8 cellular contexts compared by ENCODE assay signal in the genomic region with DNA sequence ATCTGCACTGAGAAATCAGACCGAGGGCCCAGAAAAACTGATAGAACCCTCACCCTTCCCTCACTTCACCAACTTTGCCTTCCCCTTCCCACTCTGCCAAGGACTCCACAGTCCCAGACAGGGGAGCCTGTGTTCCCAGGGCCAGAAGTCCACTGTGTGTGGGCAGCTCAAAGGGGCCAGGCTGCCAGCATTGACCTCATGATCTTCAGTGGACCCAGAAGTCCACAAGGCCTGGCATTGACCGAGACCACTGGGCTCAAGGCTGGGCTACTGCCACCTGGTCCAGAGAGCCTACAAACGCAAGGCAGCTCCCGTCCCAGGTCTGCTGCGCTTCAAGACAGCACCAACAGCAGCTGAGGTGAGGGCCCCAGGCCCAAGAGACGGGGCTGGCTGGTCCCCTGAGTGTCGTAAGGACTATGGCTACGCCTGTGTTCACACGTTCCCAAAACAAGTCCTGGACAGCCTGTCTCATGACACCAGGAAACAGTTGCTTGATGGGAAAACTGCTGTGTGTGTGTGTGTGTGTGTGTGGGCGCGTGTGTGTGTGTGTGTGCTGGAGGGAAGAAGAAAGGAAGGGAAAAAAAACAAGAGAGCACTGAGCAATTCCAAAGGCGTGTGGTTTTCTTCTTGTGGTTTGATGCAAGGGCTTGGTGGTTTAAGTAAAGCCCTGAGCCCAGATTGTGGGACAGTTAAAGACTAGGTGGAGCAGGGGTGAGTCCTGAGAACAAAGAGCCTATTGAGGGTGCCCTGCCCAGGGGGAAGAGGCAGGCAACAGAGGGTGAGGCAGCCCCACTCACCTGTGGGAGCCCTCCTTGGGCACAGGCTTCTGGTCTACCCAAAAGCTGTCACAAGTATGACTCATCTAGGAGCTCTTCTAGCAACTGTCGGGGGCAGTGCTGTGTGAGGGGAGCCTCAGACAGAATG. TPM values are rescaled to one million over a fixed set of nuclear protein-coding genes. Genes with fewer than 3 reads are reported as not detected.
A peak's percentile ranks its signal among the peaks of the same experiment; 100 is the strongest.
DNase-seq lines count a peak whose midpoint lies in the region; FAIRE-seq and TF ChIP-seq lines count a peak whose summit lies in the region.

No MANE protein-coding gene starts in this region.

- no peak overlapping the region for H2AK5ac ChIP-seq in H1 (ENCODE audit: low read depth, low read length)

- no peaks in the 10 kb centered on the region for H3K23me2 ChIP-seq in H1 (ENCODE audit: low read depth, low read length)

- POLR2A ChIA-PET in activated CD4-positive, alpha-beta T cell treated with anti-CD3 and anti-CD28 coated beads, Interleukin-2, amount 10 ng/mL, durations not matched to agents 7 days and 5 days (lab: Charles Lee): no interaction called here
- POLR2A ChIA-PET in H1 (lab: Charles Lee; ENCODE audit: partially characterized antibody): no interaction called here

- TF ChIP-seq POLR2A in H1 (IDR thresholded peaks at IDR 0.05; ENCODE audit: control extremely low read depth in 1 of 2, low read depth in 2 of 2, low read length in 2 of 2) (no peak), erythroblast (IDR thresholded peaks at IDR 0.05; ENCODE audit: low read length) (no peak)

- peaks cover 14% of the 10 kb centered on the region for H3K4me1 Mint-ChIP-seq in activated CD4-positive, alpha-beta T cell treated with anti-CD3 and anti-CD28 coated beads, Interleukin-2, amount 10 ng/mL, durations not matched to agents 7 days and 5 days

- no peak overlapping the region for H3K18ac ChIP-seq in H1 (ENCODE audit: extremely low read depth, low read length)

- H3K4me3 ChIP-seq in H1 (ENCODE audit: extremely low read depth in 1 of 4, insufficient read depth in 2 of 4, low read depth in 3 of 4, low read length in 4 of 4): no peak overlapping the region

- H4K91ac ChIP-seq in H1 (replicated peaks; ENCODE audit: insufficient read length, low read length): no peak overlapping the region

- H3K9ac ChIP-seq in H1 (replicated peaks in 1 of 4; ENCODE audit: extremely low read depth in 1 of 4, low read depth in 3 of 4, low read length in 3 of 4): no peak overlapping the region

- H3K23ac ChIP-seq in H1 (ENCODE audit: insufficient read length): no peak overlapping the region

- no peak overlapping the region for H3K27ac ChIP-seq in H1 (ENCODE audit: low read depth, low read length)

- no peak for TF ChIP-seq EP300 in H1 (IDR thresholded peaks at IDR 0.05; ENCODE audit: borderline replicate concordance in 1 of 2, low read depth in 2 of 2, low read length in 2 of 2)

- no peak for TF ChIP-seq RAD21 in H1 (IDR thresholded peaks at IDR 0.05 in 1 of 2, conservative IDR thresholded peaks at IDR 0.05 in 1 of 2; ENCODE audit: low read depth in 2 of 2, low read length in 2 of 2)

- H2BK5ac ChIP-seq in H1 (ENCODE audit: low read depth, low read length): no peak overlapping the region

- H3K14ac ChIP-seq in H1 (ENCODE audit: insufficient read length): no peak overlapping the region

- H3K4ac ChIP-seq in H1 (replicated peaks; ENCODE audit: insufficient read length, low read depth, low read length): no peak overlapping the region

- no peak overlapping the region for H3K56ac ChIP-seq in H1 (replicated peaks; ENCODE audit: insufficient read length, low read depth, low read length)

- H4K20me1 ChIP-seq in H1 (replicated peaks in 1 of 2; ENCODE audit: control insufficient read depth in 1 of 2, insufficient read depth in 2 of 2, low read length in 2 of 2): no peaks in the 10 kb centered on the region

- H4K8ac ChIP-seq in H1 (ENCODE audit: extremely low read depth, insufficient read depth, low read length): no peak overlapping the region; the same call in 1 of the 2 replicates

- no peaks in the 10 kb centered on the region for H3K27me3 ChIP-seq in H1 (replicated peaks in 1 of 4; ENCODE audit: control insufficient read depth in 3 of 4, extremely low read depth in 1 of 4, insufficient read depth in 3 of 4, low read length in 3 of 4)

- H3K27me3 Mint-ChIP-seq in activated CD4-positive, alpha-beta T cell treated with anti-CD3 and anti-CD28 coated beads, Interleukin-2, amount 10 ng/mL, durations not matched to agents 7 days and 5 days: peaks cover 45% of the 10 kb centered on the region

- no peaks in the 10 kb centered on the region; a peak in 1 of 7 replicates for H3K4me1 ChIP-seq in H1 (replicated peaks in 1 of 4; ENCODE audit: control insufficient read depth in 3 of 4, insufficient read depth in 4 of 4, low read length in 3 of 4)

- no peak overlapping the region for H3K4me3 Mint-ChIP-seq in activated CD4-positive, alpha-beta T cell treated with anti-CD3 and anti-CD28 coated beads, Interleukin-2, amount 10 ng/mL, durations not matched to agents 7 days and 5 days

- no peak overlapping the region for H2BK12ac ChIP-seq in H1 (ENCODE audit: low read depth, low read length)

- H3K79me2 ChIP-seq in H1 (ENCODE audit: control insufficient read depth in 1 of 2, insufficient read depth in 2 of 2, low read length in 2 of 2): no peaks in the 10 kb centered on the region

- H3K4me2 ChIP-seq in H1 (ENCODE audit: insufficient read depth in 1 of 2, low read depth in 2 of 2, low read length in 2 of 2): no peak overlapping the region

- no peak overlapping the region for H2BK120ac ChIP-seq in H1 (replicated peaks; ENCODE audit: low read depth, low read length)

- no peak overlapping the region for H4K5ac ChIP-seq in H1 (ENCODE audit: insufficient read length, low read depth, low read length)

- no peaks in the 10 kb centered on the region for H3K9me3 ChIP-seq in H1 (ENCODE audit: insufficient read depth in 2 of 2, low read depth in 1 of 2, low read length in 1 of 2)

- FAIRE-seq in H1 (lab: Jason Lieb, UNC): no peak

- WGBS in H1 (ENCODE audit: extremely low coverage in 1 of 2, insufficient coverage in 1 of 2, insufficient read length in 1 of 2, insufficient replicate concordance in 2 of 2, low coverage in 1 of 2, low lambda C conversion rate in 2 of 2, missing lambda C conversion rate in 1 of 2), 2 experiments: 87% methylated on average over 10 of the region's 13 CpGs; no CpG with 5 or more reads in 1 of the 2 experiments

- peak; percentile 61 for DNase-seq in HK-2 (ENCODE audit: unreplicated experiment)
- DNase-seq in activated CD4-positive, alpha-beta T cell treated with anti-CD3 and anti-CD28 coated beads, Interleukin-2, amount 10 ng/mL, durations not matched to agents 7 days and 5 days: peak; percentile 57
- DNase-seq in H1 (ENCODE audit: low read depth in 1 of 2, low spot score in 2 of 2): no peak
- peak; percentile 7 to 22 for DNase-seq in stimulated activated CD4-positive, alpha-beta T cell treated with anti-CD3 and anti-CD28 coated beads, Interleukin-15, amount 100 ng/mL, for 48 hours (ENCODE audit: low read depth in 2 of 2)
- no peak for DNase-seq in NCI-H146 (lab: John Stamatoyannopoulos, UW)
- DNase-seq in cerebellar nuclear complex (lab: John Stamatoyannopoulos, UW): no peak
- no peak for DNase-seq in erythroblast (lab: John Stamatoyannopoulos, UW)
- DNase-seq in NCI-H345 treated with DMSO at 0.1 percent for 48 hours (lab: John Stamatoyannopoulos, UW; ENCODE audit: unreplicated experiment): no peak

- CTCF ChIA-PET in activated CD4-positive, alpha-beta T cell treated with anti-CD3 and anti-CD28 coated beads, Interleukin-2, amount 10 ng/mL, durations not matched to agents 7 days and 5 days (lab: Charles Lee): interaction anchor here (1.0 to 1.8 kb wide), 3 partner anchors 9 to 418 kb away, joined by 3 to 5 read pairs (median 4); no protein-coding TSS in a partner anchor
- CTCF ChIA-PET in H1 (lab: Charles Lee; ENCODE audit: partially characterized antibody): interaction anchor here (0.6 to 6.4 kb wide), 13 partner anchors 9 to 432 kb away, joined by 3 to 57 read pairs (median 4); no protein-coding TSS in a partner anchor

- H3K36me3 Mint-ChIP-seq in activated CD4-positive, alpha-beta T cell treated with anti-CD3 and anti-CD28 coated beads, Interleukin-2, amount 10 ng/mL, durations not matched to agents 7 days and 5 days (ENCODE audit: low read depth): no peaks in the 10 kb centered on the region

- H2BK20ac ChIP-seq in H1 (ENCODE audit: low read length): no peak overlapping the region

- no peak overlapping the region for H2BK15ac ChIP-seq in H1 (ENCODE audit: low read length)

- TF ChIP-seq CTCF in H1 (IDR thresholded peaks at IDR 0.05; ENCODE audit: control extremely low read depth in 1 of 3, insufficient read depth in 1 of 3, low read depth in 1 of 3, low read length in 3 of 3): no peak

- no peak overlapping the region for H3K27ac Mint-ChIP-seq in activated CD4-positive, alpha-beta T cell treated with anti-CD3 and anti-CD28 coated beads, Interleukin-2, amount 10 ng/mL, durations not matched to agents 7 days and 5 days

- no peak overlapping the region; the same call in 1 of the 2 replicates for H2AFZ ChIP-seq in H1 (ENCODE audit: low read length)

- no peaks in the 10 kb centered on the region for H3K36me3 ChIP-seq in H1 (ENCODE audit: control insufficient read depth in 2 of 4, insufficient read depth in 4 of 4, low read length in 3 of 4)

- H3K9me3 Mint-ChIP-seq in activated CD4-positive, alpha-beta T cell treated with anti-CD3 and anti-CD28 coated beads, Interleukin-2, amount 10 ng/mL, durations not matched to agents 7 days and 5 days: no peaks in the 10 kb centered on the region

- H3K79me1 ChIP-seq in H1 (ENCODE audit: low read depth, low read length): no peaks in the 10 kb centered on the region

TF ChIP-seq in H1, 55 proteins besides CTCF, POLR2A, EP300 and RAD21 (continues in another document):
- TF ChIP-seq TAF7 (optimal IDR thresholded peaks at IDR 0.05; ENCODE audit: borderline replicate concordance, low read depth, low read length) (no peak), GABPA (IDR thresholded peaks at IDR 0.05; ENCODE audit: borderline replicate concordance, insufficient read depth, low read length) (no peak), FOSL1 (IDR thresholded peaks at IDR 0.05; ENCODE audit: insufficient read depth, low read depth, low read length) (no peak), JUND (IDR thresholded peaks at IDR 0.05; ENCODE audit: low read length) (peak; percentile 48; the same call in 1 of the 2 replicates)
- TF ChIP-seq, protein P1, sequence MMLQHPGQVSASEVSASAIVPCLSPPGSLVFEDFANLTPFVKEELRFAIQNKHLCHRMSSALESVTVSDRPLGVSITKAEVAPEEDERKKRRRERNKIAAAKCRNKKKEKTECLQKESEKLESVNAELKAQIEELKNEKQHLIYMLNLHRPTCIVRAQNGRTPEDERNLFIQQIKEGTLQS (IDR thresholded peaks at IDR 0.05; ENCODE audit: insufficient read depth, low read depth, low read length): no peak

RNA-seq across cellular contexts. Expression of a gene that starts 46.6 kb away (rescaled TPM):
- total RNA-seq in activated CD4-positive, alpha-beta T cell treated with anti-CD3 and anti-CD28 coated beads, Interleukin-2, amount 10 ng/mL, durations not matched to agents 7 days and 5 days: under 1 TPM; 0.10 to 0.15 TPM
- total RNA-seq in H1 (2021; fragmentation: NEBNext Ultra II Directional; extraction: Animal tissue kit (Norgen Biotek cat#: 25700)): 0.23 and 0.45 TPM in 2 replicates
- 0.15 and 0.17 TPM in 2 replicates for polyA plus RNA-seq in H1 (2011; rRNA removed)
- polyA plus RNA-seq in H1 (2011; cell fraction: cytosol; rRNA removed): 0.13 TPM
- 0.11 TPM for polyA plus RNA-seq in H1 (2011; cell fraction: nucleus; rRNA removed)
- 0.14 to 0.25 TPM (median 0.19 TPM) in 4 replicates for polyA plus RNA-seq in H1 (2012, experiment 1 of 2)
- 0.18 TPM for polyA plus RNA-seq in H1 (2012, experiment 2 of 2)
- polyA plus RNA-seq in H1 (2013, experiment 1 of 2): 0.08 TPM
- polyA plus RNA-seq in H1 (2013, experiment 2 of 2): 0.24 TPM
- polyA minus RNA-seq in H1 (2011; rRNA and poly(A)+ RNA removed): 0.03 and 0.05 TPM in 2 replicates
- polyA minus RNA-seq in H1 (2011; cell fraction: cytosol; rRNA and poly(A)+ RNA removed): not detected
- 0.60 TPM for polyA minus RNA-seq in H1 (2011; cell fraction: nucleus; rRNA and poly(A)+ RNA removed)

Comparison
In these comparisons a context has a peak if more than half of its experiments do, and no peak if none do; other contexts are left out.
1. DNase-seq: peak in HK-2 (single experiment), activated CD4-positive, alpha-beta T cell treated with anti-CD3 and anti-CD28 coated beads, Interleukin-2, amount 10 ng/mL, durations not matched to agents 7 days and 5 days (single experiment) and stimulated activated CD4-positive, alpha-beta T cell treated with anti-CD3 and anti-CD28 coated beads, Interleukin-15, amount 100 ng/mL, for 48 hours (2 of 2); none in H1 (0 of 2), NCI-H146 (single experiment), cerebellar nuclear complex (0 of 2), erythroblast (0 of 2) and NCI-H345 treated with DMSO at 0.1 percent for 48 hours (single experiment).